ENCODE assay signal across 1 cellular context in genomic region chr7:1503816-1504775, GRCh38.
TF ChIP-seq lines count a peak whose summit lies in the region.

INTS1 (minus strand) TSS chr7:1504389; CDS start chr7:1503960, 429 bp downstream.

TF ChIP-seq in HepG2, 621 proteins besides CTCF, POLR2A, EP300 and RAD21 (continued from another document and continues in another):
- TF ChIP-seq FOXO4 (CRISPR knock-in tag; conservative IDR thresholded peaks at IDR 0.05) (no peak), ELF1 (CRISPR knock-in tag; IDR thresholded peaks at IDR 0.05) (peak; percentile 89), RFXANK (CRISPR knock-in tag; IDR thresholded peaks at IDR 0.05) (no peak), PAXIP1 (CRISPR knock-in tag; conservative IDR thresholded peaks at IDR 0.05) (peak; percentile 63), U2AF1 (optimal IDR thresholded peaks at IDR 0.05; ENCODE audit: low read depth, low read length) (peak; percentile 29), TFAP4 (IDR thresholded peaks at IDR 0.05; ENCODE audit: borderline replicate concordance, low read depth) (peak; percentile 70; the same call in 1 of the 2 replicates), ZNF432 (CRISPR knock-in tag; IDR thresholded peaks at IDR 0.05; ENCODE audit: borderline replicate concordance) (no peak), ZBTB33 (CRISPR knock-in tag; IDR thresholded peaks at IDR 0.05) (peak; percentile 67; the same call in 1 of the 2 replicates), ADNP (CRISPR knock-in tag; IDR thresholded peaks at IDR 0.05) (no peak), ZFP36L1 (CRISPR knock-in tag; IDR thresholded peaks at IDR 0.05) (peak; percentile 82), GPBP1L1 (CRISPR knock-in tag; IDR thresholded peaks at IDR 0.05) (no peak), ZNF605 (CRISPR knock-in tag; IDR thresholded peaks at IDR 0.05) (peak; percentile 41; the same call in 1 of the 2 replicates), YY1 (IDR thresholded peaks at IDR 0.05; ENCODE audit: insufficient read depth, insufficient replicate concordance, low read depth, low read length) (peak; percentile 89), ZGPAT (CRISPR knock-in tag; IDR thresholded peaks at IDR 0.05) (peak; percentile 89), ZNF782 (CRISPR knock-in tag; IDR thresholded peaks at IDR 0.05; ENCODE audit: borderline replicate concordance) (0 out of 2 replicates have a peak, but pooled peaks have one; percentile 55), ZBTB4 (CRISPR knock-in tag; IDR thresholded peaks at IDR 0.05; ENCODE audit: borderline replicate concordance) (no peak), ATM (IDR thresholded peaks at IDR 0.05; ENCODE audit: borderline replicate concordance) (no peak), ZNF574 (CRISPR knock-in tag; IDR thresholded peaks at IDR 0.05) (peak; percentile 100), ZNF776 (CRISPR knock-in tag; IDR thresholded peaks at IDR 0.05) (no peak), ZNF234 (CRISPR knock-in tag; conservative IDR thresholded peaks at IDR 0.05) (no peak), GPN1 (CRISPR knock-in tag; IDR thresholded peaks at IDR 0.05; ENCODE audit: borderline replicate concordance) (no peak), SNAPC5 (CRISPR knock-in tag; IDR thresholded peaks at IDR 0.05; ENCODE audit: borderline replicate concordance) (no peak), ZBTB20 (CRISPR knock-in tag; IDR thresholded peaks at IDR 0.05; ENCODE audit: borderline replicate concordance, low read depth) (peak; percentile 54; the same call in 1 of the 2 replicates), ZNF558 (CRISPR knock-in tag; IDR thresholded peaks at IDR 0.05; ENCODE audit: borderline replicate concordance) (0 out of 2 replicates have a peak, but pooled peaks have one; percentile 32), HMGXB3 (CRISPR knock-in tag; IDR thresholded peaks at IDR 0.05; ENCODE audit: borderline replicate concordance) (peak; percentile 56; the same call in 1 of the 2 replicates), ZNF296 (CRISPR knock-in tag; conservative IDR thresholded peaks at IDR 0.05) (no peak), UBTF (CRISPR knock-in tag; IDR thresholded peaks at IDR 0.05) (peak; percentile 46), FOXJ3 (CRISPR knock-in tag; IDR thresholded peaks at IDR 0.05; ENCODE audit: borderline replicate concordance) (no peak)
